ENCODE assay signal across 1 cellular context in the genomic region with DNA sequence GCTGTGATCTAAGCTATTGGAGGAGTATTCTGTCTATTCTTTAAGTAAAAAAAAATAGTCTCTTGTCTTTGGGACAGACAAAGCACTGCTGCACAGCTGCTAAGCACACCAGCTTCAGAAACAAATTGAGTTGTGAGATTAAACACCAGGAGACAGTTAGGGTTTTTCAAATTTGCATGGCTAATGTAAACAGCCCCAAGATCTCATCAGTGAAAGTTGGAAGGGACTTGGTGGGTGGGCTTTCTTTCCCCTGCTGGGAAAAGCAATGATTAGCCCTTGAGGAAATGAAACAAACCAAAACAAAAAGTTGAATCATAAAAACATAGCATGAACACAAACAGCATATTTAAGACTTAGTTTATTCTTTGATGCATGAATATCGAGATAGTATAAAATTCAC.
TF ChIP-seq lines count a peak whose summit lies in the region.

No MANE protein-coding gene starts in this region.

TF ChIP-seq in GM12878, 131 proteins besides CTCF, POLR2A, EP300 and RAD21 (continued from another document):
- TF ChIP-seq, protein P1, sequence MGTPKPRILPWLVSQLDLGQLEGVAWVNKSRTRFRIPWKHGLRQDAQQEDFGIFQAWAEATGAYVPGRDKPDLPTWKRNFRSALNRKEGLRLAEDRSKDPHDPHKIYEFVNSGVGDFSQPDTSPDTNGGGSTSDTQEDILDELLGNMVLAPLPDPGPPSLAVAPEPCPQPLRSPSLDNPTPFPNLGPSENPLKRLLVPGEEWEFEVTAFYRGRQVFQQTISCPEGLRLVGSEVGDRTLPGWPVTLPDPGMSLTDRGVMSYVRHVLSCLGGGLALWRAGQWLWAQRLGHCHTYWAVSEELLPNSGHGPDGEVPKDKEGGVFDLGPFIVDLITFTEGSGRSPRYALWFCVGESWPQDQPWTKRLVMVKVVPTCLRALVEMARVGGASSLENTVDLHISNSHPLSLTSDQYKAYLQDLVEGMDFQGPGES (IDR thresholded peaks at IDR 0.05) = no peak
- TF ChIP-seq, protein P2, sequence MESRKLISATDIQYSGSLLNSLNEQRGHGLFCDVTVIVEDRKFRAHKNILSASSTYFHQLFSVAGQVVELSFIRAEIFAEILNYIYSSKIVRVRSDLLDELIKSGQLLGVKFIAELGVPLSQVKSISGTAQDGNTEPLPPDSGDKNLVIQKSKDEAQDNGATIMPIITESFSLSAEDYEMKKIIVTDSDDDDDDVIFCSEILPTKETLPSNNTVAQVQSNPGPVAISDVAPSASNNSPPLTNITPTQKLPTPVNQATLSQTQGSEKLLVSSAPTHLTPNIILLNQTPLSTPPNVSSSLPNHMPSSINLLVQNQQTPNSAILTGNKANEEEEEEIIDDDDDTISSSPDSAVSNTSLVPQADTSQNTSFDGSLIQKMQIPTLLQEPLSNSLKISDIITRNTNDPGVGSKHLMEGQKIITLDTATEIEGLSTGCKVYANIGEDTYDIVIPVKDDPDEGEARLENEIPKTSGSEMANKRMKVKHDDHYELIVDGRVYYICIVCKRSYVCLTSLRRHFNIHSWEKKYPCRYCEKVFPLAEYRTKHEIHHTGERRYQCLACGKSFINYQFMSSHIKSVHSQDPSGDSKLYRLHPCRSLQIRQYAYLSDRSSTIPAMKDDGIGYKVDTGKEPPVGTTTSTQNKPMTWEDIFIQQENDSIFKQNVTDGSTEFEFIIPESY (IDR thresholded peaks at IDR 0.05) = no peak
- no peak for TF ChIP-seq CBFB (IDR thresholded peaks at IDR 0.05; ENCODE audit: low read depth)
- TF ChIP-seq, protein P3, sequence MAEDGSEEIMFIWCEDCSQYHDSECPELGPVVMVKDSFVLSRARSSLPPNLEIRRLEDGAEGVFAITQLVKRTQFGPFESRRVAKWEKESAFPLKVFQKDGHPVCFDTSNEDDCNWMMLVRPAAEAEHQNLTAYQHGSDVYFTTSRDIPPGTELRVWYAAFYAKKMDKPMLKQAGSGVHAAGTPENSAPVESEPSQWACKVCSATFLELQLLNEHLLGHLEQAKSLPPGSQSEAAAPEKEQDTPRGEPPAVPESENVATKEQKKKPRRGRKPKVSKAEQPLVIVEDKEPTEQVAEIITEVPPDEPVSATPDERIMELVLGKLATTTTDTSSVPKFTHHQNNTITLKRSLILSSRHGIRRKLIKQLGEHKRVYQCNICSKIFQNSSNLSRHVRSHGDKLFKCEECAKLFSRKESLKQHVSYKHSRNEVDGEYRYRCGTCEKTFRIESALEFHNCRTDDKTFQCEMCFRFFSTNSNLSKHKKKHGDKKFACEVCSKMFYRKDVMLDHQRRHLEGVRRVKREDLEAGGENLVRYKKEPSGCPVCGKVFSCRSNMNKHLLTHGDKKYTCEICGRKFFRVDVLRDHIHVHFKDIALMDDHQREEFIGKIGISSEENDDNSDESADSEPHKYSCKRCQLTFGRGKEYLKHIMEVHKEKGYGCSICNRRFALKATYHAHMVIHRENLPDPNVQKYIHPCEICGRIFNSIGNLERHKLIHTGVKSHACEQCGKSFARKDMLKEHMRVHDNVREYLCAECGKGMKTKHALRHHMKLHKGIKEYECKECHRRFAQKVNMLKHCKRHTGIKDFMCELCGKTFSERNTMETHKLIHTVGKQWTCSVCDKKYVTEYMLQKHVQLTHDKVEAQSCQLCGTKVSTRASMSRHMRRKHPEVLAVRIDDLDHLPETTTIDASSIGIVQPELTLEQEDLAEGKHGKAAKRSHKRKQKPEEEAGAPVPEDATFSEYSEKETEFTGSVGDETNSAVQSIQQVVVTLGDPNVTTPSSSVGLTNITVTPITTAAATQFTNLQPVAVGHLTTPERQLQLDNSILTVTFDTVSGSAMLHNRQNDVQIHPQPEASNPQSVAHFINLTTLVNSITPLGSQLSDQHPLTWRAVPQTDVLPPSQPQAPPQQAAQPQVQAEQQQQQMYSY (CRISPR knock-in tag; IDR thresholded peaks at IDR 0.05) = no peak
- TF ChIP-seq HCFC1 (IDR thresholded peaks at IDR 0.05; ENCODE audit: low read length) = no peak
